Comparison of ENCODE assay signal across 9 cellular contexts in genomic region chr5:138330813-138331448, GRCh38. TPM values are rescaled to one million over a fixed set of nuclear protein-coding genes. Genes with fewer than 3 reads are reported as not detected.
DNase-seq lines count a peak whose midpoint lies in the region; ATAC-seq, FAIRE-seq and TF ChIP-seq lines count a peak whose summit lies in the region.
"Had no signal": no experiment of that assay in that cellular context is flagged by ENCODE, and none has a peak within 500 bp of the region (broad histone marks: within the 10 kb centered on the region; RNA-seq: fewer than 3 reads in every experiment).

No MANE protein-coding gene starts in this region.

- H3K4me3 ChIP-seq in HL-60 (replicated peaks; ENCODE audit: insufficient read depth, low read length) = peak overlapping the region; percentile 42
- H3K4me3 ChIP-seq in astrocyte (ENCODE audit: insufficient read depth, low read depth, low read length) = peak overlapping the region; percentile 72

- ATAC-seq in memory B cell (ENCODE audit: low read depth) = no peak
- ATAC-seq in HG03097 (IDR thresholded peaks at IDR 0.05; ENCODE audit: low FRiP score, unreplicated experiment) = no peak
- no peak for ATAC-seq in GM21528 (IDR thresholded peaks at IDR 0.05; ENCODE audit: low FRiP score, unreplicated experiment)

- TF ChIP-seq CTCF in 22Rv1 (IDR thresholded peaks at IDR 0.05) = no peak
- no peak for TF ChIP-seq CTCF in HL-60 (IDR thresholded peaks at IDR 0.05; ENCODE audit: insufficient read depth, low read length)
- TF ChIP-seq CTCF in astrocyte (IDR thresholded peaks at IDR 0.05; ENCODE audit: insufficient read depth, low read depth, low read length) = no peak

- no peaks in the 10 kb centered on the region for H4K20me1 ChIP-seq in astrocyte (ENCODE audit: insufficient read depth, low read length)

- H3K36me3 ChIP-seq in astrocyte (ENCODE audit: insufficient read depth, low read length) = no peaks in the 10 kb centered on the region

- H2AFZ ChIP-seq in astrocyte (ENCODE audit: low read depth, low read length) = peak overlapping the region; percentile 83

- DNase-seq in HL-60 (ENCODE audit: low read depth in 1 of 2, low spot score in 1 of 2) (no peak), astrocyte (ENCODE audit: low read depth) (no peak), memory B cell (ENCODE audit: low spot score in 2 of 2) (no peak), kidney glomerular epithelial cell (lab: John Stamatoyannopoulos, UW) (no peak), NCI-H226 (no peak)

- no peaks in the 10 kb centered on the region for H3K27me3 Mint-ChIP-seq in astrocyte (ENCODE audit: low read depth, unreplicated experiment)
- no peaks in the 10 kb centered on the region for H3K27me3 Mint-ChIP-seq in memory B cell

- H3K27ac ChIP-seq in 22Rv1 = peak overlapping the region; percentile 81
- H3K27ac ChIP-seq in HL-60 (replicated peaks) = peak overlapping the region; percentile 76
- H3K27ac ChIP-seq in astrocyte (ENCODE audit: low read depth, low read length) = peak overlapping the region; percentile 63

- H3K4me2 ChIP-seq in astrocyte (ENCODE audit: low read length) = peak overlapping the region; percentile 91

- no peaks in the 10 kb centered on the region for H3K9me3 ChIP-seq in astrocyte (ENCODE audit: insufficient read depth, low read depth, low read length)

- no peaks in the 10 kb centered on the region for H3K4me1 ChIP-seq in astrocyte (ENCODE audit: insufficient read depth, low read length)

- H3K4me1 Mint-ChIP-seq in astrocyte (ENCODE audit: low read depth, unreplicated experiment) (peaks cover 4% of the 10 kb centered on the region), memory B cell (peaks cover 5% of the 10 kb centered on the region)

- H3K9ac ChIP-seq in astrocyte (ENCODE audit: low read length) = peak overlapping the region; percentile 84

- H3K4me3 Mint-ChIP-seq in astrocyte (ENCODE audit: unreplicated experiment) (peak overlapping the region; percentile 91), memory B cell (peak overlapping the region; percentile 88)

- H3K9me3 Mint-ChIP-seq in astrocyte (ENCODE audit: unreplicated experiment) (no peaks in the 10 kb centered on the region), memory B cell (no peaks in the 10 kb centered on the region)

- H3K27me3 ChIP-seq in HL-60 (ENCODE audit: insufficient read depth, poor library complexity, severe bottlenecking) (no peaks in the 10 kb centered on the region), astrocyte (ENCODE audit: insufficient read depth, low read length) (no peaks in the 10 kb centered on the region)

- no peak for FAIRE-seq in astrocyte (lab: Jason Lieb, UNC)

- H3K27ac Mint-ChIP-seq in astrocyte (ENCODE audit: unreplicated experiment) (no peak overlapping the region), memory B cell (no peak overlapping the region)

- H3K36me3 Mint-ChIP-seq in astrocyte (ENCODE audit: low read depth, unreplicated experiment) (no peaks in the 10 kb centered on the region), memory B cell (no peaks in the 10 kb centered on the region)

- peaks cover 16% of the 10 kb centered on the region for H3K79me2 ChIP-seq in astrocyte (ENCODE audit: insufficient read depth, low read length)

RNA-seq across cellular contexts. Expression of gene CDC25C, which starts 0.7 kb away (rescaled TPM):
- total RNA-seq in astrocyte = 1.6 and 1.7 TPM in 2 replicates

RNA-seq across cellular contexts. Expression of gene FAM53C, which starts 7.1 kb away (rescaled TPM):
- total RNA-seq in astrocyte = 43.8 and 46.6 TPM in 2 replicates

RNA-seq across cellular contexts. Expression of gene KDM3B, which starts 21.6 kb away (rescaled TPM):
- 46.6 and 48.6 TPM in 2 replicates for total RNA-seq in astrocyte

RNA-seq across cellular contexts. Expression of gene GFRA3, which starts 56.5 kb away (rescaled TPM):
- 0.16 TPM in 1 of 2 replicates, not detected in the other for total RNA-seq in astrocyte
- total RNA-seq: temporal lobe had no signal
